8 cellular contexts compared by ENCODE assay signal in the genomic region with DNA sequence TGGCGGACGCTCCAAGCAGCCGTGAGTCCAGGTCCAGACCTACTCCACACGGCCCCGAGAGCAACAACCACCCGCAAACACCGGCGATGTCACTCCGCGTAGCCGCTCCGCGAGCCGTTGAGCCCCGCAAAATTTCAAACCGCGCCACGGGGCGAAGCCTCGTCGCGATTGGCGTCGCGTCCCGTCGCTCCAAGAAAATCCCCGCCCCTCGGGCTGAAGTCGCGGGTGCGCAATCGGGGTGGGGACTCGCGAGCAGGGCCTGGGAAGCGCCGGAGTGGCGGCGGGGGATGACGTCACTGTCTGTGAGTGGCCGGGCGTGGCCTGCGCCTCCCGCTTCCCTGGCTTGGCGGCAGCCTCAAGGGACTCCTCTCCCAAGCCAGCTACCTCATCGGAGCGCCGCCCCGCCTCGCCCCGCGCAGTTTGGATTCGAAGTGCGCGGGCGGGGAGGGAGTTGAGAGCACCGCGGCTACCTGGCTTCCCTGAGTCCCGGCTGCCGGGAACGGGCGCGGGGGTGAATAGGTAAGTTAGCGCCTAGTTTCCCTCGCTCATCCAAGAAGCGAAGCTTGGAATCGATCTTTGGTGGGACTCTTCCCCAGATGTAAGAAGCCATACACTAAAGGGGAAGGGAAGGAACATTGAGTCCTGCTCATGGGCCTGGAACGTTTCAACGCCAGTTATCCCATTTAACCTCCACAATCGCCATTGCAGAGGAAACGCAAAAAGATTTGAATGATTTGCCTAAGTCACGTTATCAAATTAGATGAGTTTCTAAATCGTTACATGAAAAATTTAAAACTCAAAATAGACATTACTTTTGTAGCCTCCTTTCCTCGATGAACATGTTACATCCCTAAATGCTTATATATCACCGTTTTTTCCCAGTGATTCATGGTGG. TPM values are rescaled to one million over a fixed set of nuclear protein-coding genes. Genes with fewer than 3 reads are reported as not detected.
A peak's percentile ranks its signal among the peaks of the same experiment; 100 is the strongest.
DNase-seq lines count a peak whose midpoint lies in the region; ATAC-seq, FAIRE-seq and TF ChIP-seq lines count a peak whose summit lies in the region.

A gene with protein sequence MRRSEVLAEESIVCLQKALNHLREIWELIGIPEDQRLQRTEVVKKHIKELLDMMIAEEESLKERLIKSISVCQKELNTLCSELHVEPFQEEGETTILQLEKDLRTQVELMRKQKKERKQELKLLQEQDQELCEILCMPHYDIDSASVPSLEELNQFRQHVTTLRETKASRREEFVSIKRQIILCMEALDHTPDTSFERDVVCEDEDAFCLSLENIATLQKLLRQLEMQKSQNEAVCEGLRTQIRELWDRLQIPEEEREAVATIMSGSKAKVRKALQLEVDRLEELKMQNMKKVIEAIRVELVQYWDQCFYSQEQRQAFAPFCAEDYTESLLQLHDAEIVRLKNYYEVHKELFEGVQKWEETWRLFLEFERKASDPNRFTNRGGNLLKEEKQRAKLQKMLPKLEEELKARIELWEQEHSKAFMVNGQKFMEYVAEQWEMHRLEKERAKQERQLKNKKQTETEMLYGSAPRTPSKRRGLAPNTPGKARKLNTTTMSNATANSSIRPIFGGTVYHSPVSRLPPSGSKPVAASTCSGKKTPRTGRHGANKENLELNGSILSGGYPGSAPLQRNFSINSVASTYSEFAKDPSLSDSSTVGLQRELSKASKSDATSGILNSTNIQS (minus strand): TSS at position 119 of the 895 bp plus-strand sequence. CDS start 118 bp downstream, at position 1.

- ATAC-seq in HG02759 (IDR thresholded peaks at IDR 0.05; ENCODE audit: unreplicated experiment) (peak; percentile 95), Right ventricle myocardium inferior (peak; percentile 100), pancreas (peak; percentile 98 to 100 (median 98))

- TF ChIP-seq CTCF in GM12864 (IDR thresholded peaks at IDR 0.05; ENCODE audit: low read depth, low read length, missing control alignments) (no peak), pancreas (IDR thresholded peaks at IDR 0.05) (no peak), tibial nerve (IDR thresholded peaks at IDR 0.05) (peak in 1 of 5 experiments; percentile 22)

- H3K27me3 ChIP-seq in pancreas (no peaks in the 10 kb centered on the region), tibial nerve (no peaks in the 10 kb centered on the region)

- no peaks in the 10 kb centered on the region for H3K9me3 ChIP-seq in pancreas
- no peaks in the 10 kb centered on the region for H3K9me3 ChIP-seq in tibial nerve

- DNase-seq in GM12864 (ENCODE audit: low read depth) = peak; percentile 84
- DNase-seq in NCI-H1417 (lab: John Stamatoyannopoulos, UW) = peak; percentile 98 to 100 (median 99)
- DNase-seq in SW 1271 (lab: John Stamatoyannopoulos, UW) = peak; percentile 97 to 98
- peak; percentile 93 for DNase-seq in activated naive CD8-positive, alpha-beta T cell treated with anti-CD3 and anti-CD28 coated beads, Interleukin-2, amount 50 U/mL, for 16 hours (ENCODE audit: low read depth, low spot score)
- DNase-seq in Right ventricle myocardium inferior (ENCODE audit: missing footprints) = peak; percentile 99
- DNase-seq in pancreas = peak; percentile 98 to 99 (median 98)
- peak; percentile 93 to 94 for DNase-seq in tibial nerve (ENCODE audit: low spot score in 2 of 2)

- peaks cover 0 to 13% (median under 1%) of the 10 kb centered on the region in 3 donors for H3K36me3 ChIP-seq in pancreas
- H3K36me3 ChIP-seq in tibial nerve = peaks cover 0 to 29% (median 3%) of the 10 kb centered on the region in 3 donors

- FAIRE-seq in pancreas (lab: Jason Lieb, UNC) = peak; percentile 82

- peak; percentile 78 to 95 for TF ChIP-seq EP300 in tibial nerve (IDR thresholded peaks at IDR 0.05)

- 1% methylated on average over 71 to 75 of the region's 75 CpGs for WGBS in pancreas, 2 donors
- WGBS in tibial nerve, 2 donors = 0 to 1% methylated on average over 28 to 62 of the region's 75 CpGs

- peak; percentile 42 to 92 for TF ChIP-seq POLR2A in tibial nerve (IDR thresholded peaks at IDR 0.05)

- H3K27ac ChIP-seq in pancreas (peak within 1 kb of the TSS; percentile 67 to 83 (median 71)), tibial nerve (peak within 1 kb of the TSS; percentile 87 to 98 (median 92))

- H3K4me3 ChIP-seq in GM12864 (ENCODE audit: low read depth, low read length) = peak within 1 kb of the TSS; percentile 100
- peak within 1 kb of the TSS; percentile 78 to 99 (median 90) for H3K4me3 ChIP-seq in pancreas
- peak within 1 kb of the TSS; percentile 80 to 89 (median 84) for H3K4me3 ChIP-seq in tibial nerve

- H3K4me1 ChIP-seq in pancreas (peaks cover 3 to 4% (median 4%) of the 10 kb centered on the region in 3 donors), tibial nerve (peaks cover 0 to 17% (median 0%) of the 10 kb centered on the region in 4 donors)

- intact Hi-C loops in Right ventricle myocardium inferior (cut with DNase I) = loop anchor here (1.0 to 5.0 kb wide), 2 partner anchors 28 to 37 kb away; partner anchors contain the start of gene VPS33B
- intact Hi-C loops in pancreas (cut with DNase I) = no loop called here

RNA-seq across cellular contexts. Expression of the gene that starts here (rescaled TPM):
- total RNA-seq in Right ventricle myocardium inferior = 4.0 TPM
- total RNA-seq in pancreas = 1 to 10 TPM; 3.9 to 5.8 (median 4.8) TPM
- polyA plus RNA-seq in pancreas = 10 to 100 TPM in 1 of 2 donors, 1 to 10 TPM in 1; 5.1 to 12.7 TPM
- total RNA-seq in tibial nerve = 10 to 100 TPM; 12.1 to 31.0 (median 14.9) TPM

Comparison
In these comparisons a context has a peak if more than half of its experiments do, and no peak if none do; other contexts are left out.
1. Peak in every context shown above with its lines: DNase-seq, ATAC-seq, H3K4me3 ChIP-seq and H3K27ac ChIP-seq.